Comparison of ENCODE assay signal across 8 cellular contexts in genomic region chr5:16934123-16934522, GRCh38. TPM values are rescaled to one million over a fixed set of nuclear protein-coding genes. Genes with fewer than 3 reads are reported as not detected.
DNase-seq lines count a peak whose midpoint lies in the region; ATAC-seq and TF ChIP-seq lines count a peak whose summit lies in the region.

No MANE protein-coding gene starts in this region.

- H3K79me2 ChIP-seq in DOHH2 (ENCODE audit: control insufficient read depth, low read length) (no peaks in the 10 kb centered on the region), PC-9 (ENCODE audit: low read depth) (peaks cover 67% of the 10 kb centered on the region)

- peak; percentile 77 for TF ChIP-seq CTCF in DOHH2 (IDR thresholded peaks at IDR 0.05; ENCODE audit: low read depth, low read length, poor library complexity, severe bottlenecking)
- peak; percentile 99 for TF ChIP-seq CTCF in PC-9 (conservative IDR thresholded peaks at IDR 0.05)
- peak; percentile 98 for TF ChIP-seq CTCF in cardiac fibroblast (IDR thresholded peaks at IDR 0.05; ENCODE audit: low read depth, low read length)
- TF ChIP-seq CTCF in right lobe of liver (IDR thresholded peaks at IDR 0.05), result peak; percentile 43 to 71 (median 60)
- TF ChIP-seq CTCF in suprapubic skin (IDR thresholded peaks at IDR 0.05), result peak; percentile 22 to 80

- no peak overlapping the region for H3K4me2 ChIP-seq in DOHH2 (ENCODE audit: low read length)
- peak overlapping the region; percentile 89 for H3K4me2 ChIP-seq in PC-9

- peak; percentile 69 to 92 for DNase-seq in PC-9
- peak; percentile 79 to 84 for DNase-seq in cardiac fibroblast (ENCODE audit: low read depth in 2 of 2)
- peak in 2 of 3 donors; percentile 52 to 55 for DNase-seq in right lobe of liver
- peak in 1 of 2 donors; percentile 73 for DNase-seq in suprapubic skin (ENCODE audit: low spot score in 2 of 2)
- no peak for DNase-seq in superior temporal gyrus (ENCODE audit: extremely low spot score)

- CTCF ChIA-PET in PC-9 (lab: Charles Lee), result interaction anchor here (0.5 to 3.5 kb wide), 5 partner anchors 38 to 256 kb away, joined by 3 to 35 read pairs (median 9); no protein-coding TSS in a partner anchor

- H3K4me1 ChIP-seq in DOHH2 (ENCODE audit: control insufficient read depth, low read length) (no peaks in the 10 kb centered on the region), PC-9 (replicated peaks; ENCODE audit: insufficient read depth) (peaks cover 37% of the 10 kb centered on the region), right lobe of liver (peaks cover 0 to 16% (median 0%) of the 10 kb centered on the region in 4 donors), suprapubic skin (peaks cover 45% of the 10 kb centered on the region)

- no peaks in the 10 kb centered on the region for H3K9me3 ChIP-seq in DOHH2 (ENCODE audit: control insufficient read depth, insufficient read depth, low read length)
- H3K9me3 ChIP-seq in PC-9 (ENCODE audit: insufficient read depth, low read depth), result no peaks in the 10 kb centered on the region
- H3K9me3 ChIP-seq in right lobe of liver, result no peaks in the 10 kb centered on the region
- no peaks in the 10 kb centered on the region for H3K9me3 ChIP-seq in suprapubic skin

- H3K27me3 ChIP-seq in DOHH2 (ENCODE audit: control insufficient read depth, low read length) (peaks cover 14% of the 10 kb centered on the region), PC-9 (ENCODE audit: insufficient read depth, low read depth) (no peaks in the 10 kb centered on the region), right lobe of liver (peaks cover 0 to 26% of the 10 kb centered on the region in 2 donors), suprapubic skin (peaks cover 3% of the 10 kb centered on the region)

- no peaks in the 10 kb centered on the region for H3F3A ChIP-seq in DOHH2 (ENCODE audit: control insufficient read depth, insufficient read depth)
- H3F3A ChIP-seq in PC-9 (ENCODE audit: insufficient read depth, low read depth), result peaks cover 16% of the 10 kb centered on the region

- ATAC-seq in GM19351 (IDR thresholded peaks at IDR 0.05; ENCODE audit: unreplicated experiment), result peak; percentile 48
- peak; percentile 66 for ATAC-seq in HG03442 (IDR thresholded peaks at IDR 0.05; ENCODE audit: unreplicated experiment)
- peak; percentile 24 to 53 (median 44) for ATAC-seq in right lobe of liver

- 4% methylated on average over 11 of the region's 11 CpGs for WGBS in right lobe of liver (ENCODE audit: insufficient coverage, low coverage, low lambda C conversion rate, missing lambda C conversion rate)
- 9% methylated on average over 11 of the region's 11 CpGs for WGBS in suprapubic skin

- no peak overlapping the region for H3K27ac ChIP-seq in DOHH2 (ENCODE audit: low read depth, low read length)
- H3K27ac ChIP-seq in PC-9, result 0 out of 2 replicates have a peak overlapping the region, but pooled peaks have one; percentile 7
- H3K27ac ChIP-seq in right lobe of liver, result no peak overlapping the region
- H3K27ac ChIP-seq in suprapubic skin, result no peak overlapping the region

- H3K9me2 ChIP-seq in DOHH2 (replicated peaks; ENCODE audit: control insufficient read depth, low read length), result no peaks in the 10 kb centered on the region
- H3K9me2 ChIP-seq in PC-9 (ENCODE audit: insufficient read depth), result no peaks in the 10 kb centered on the region

- TF ChIP-seq POLR2A in right lobe of liver (IDR thresholded peaks at IDR 0.05) (no peak), suprapubic skin (IDR thresholded peaks at IDR 0.05) (no peak)

- H4K20me1 ChIP-seq in DOHH2 (ENCODE audit: control insufficient read depth, insufficient read depth, low read depth, low read length) (no peaks in the 10 kb centered on the region), PC-9 (ENCODE audit: insufficient read depth) (peaks cover 6% of the 10 kb centered on the region; the same call in 1 of the 2 replicates)

- no peak for TF ChIP-seq EP300 in suprapubic skin (IDR thresholded peaks at IDR 0.05)

- no TSS peak for BruUV-seq in PC-9 (replicated peaks; lab: Mats Ljungman, UMichigan)

- H3K4me3 ChIP-seq in DOHH2 (ENCODE audit: low read length), result no peak overlapping the region
- peak overlapping the region; percentile 93 for H3K4me3 ChIP-seq in PC-9
- H3K4me3 ChIP-seq in cardiac fibroblast (replicated peaks in 1 of 2; ENCODE audit: low read depth in 2 of 2, low read length in 2 of 2), result peak overlapping the region; percentile 85 to 86
- peak overlapping the region; percentile 60 to 66 (median 61) for H3K4me3 ChIP-seq in right lobe of liver
- peak overlapping the region; percentile 92 for H3K4me3 ChIP-seq in suprapubic skin

- no peaks in the 10 kb centered on the region for H3K36me3 ChIP-seq in DOHH2 (ENCODE audit: control insufficient read depth, low read length)
- H3K36me3 ChIP-seq in PC-9 (ENCODE audit: low read depth), result no peaks in the 10 kb centered on the region
- no peaks in the 10 kb centered on the region for H3K36me3 ChIP-seq in right lobe of liver
- no peaks in the 10 kb centered on the region for H3K36me3 ChIP-seq in suprapubic skin

- POLR2A ChIA-PET in PC-9 (lab: Charles Lee; ENCODE audit: unreplicated experiment), result interaction anchor here (0.6 to 0.8 kb wide), 3 partner anchors 20 to 105 kb away, joined by 3 to 23 read pairs (median 7); no protein-coding TSS in a partner anchor

- 0 out of 2 replicates have a peak overlapping the region, but pooled peaks have one; percentile 1 for H2AFZ ChIP-seq in PC-9

- intact Hi-C loops in PC-9 (cut with micrococcal nuclease; ENCODE audit: unreplicated experiment), result loop anchor here (1.0 to 10.0 kb wide), 11 partner anchors 21 to 255 kb away; no protein-coding TSS in a partner anchor
- intact Hi-C loops in right lobe of liver (cut with DNase I), result no loop called here

RNA-seq across cellular contexts. Expression of gene MYO10, which starts 2.0 kb away (rescaled TPM):
- total RNA-seq in PC-9 (2021), result 92.8 and 116 TPM in 2 replicates
- total RNA-seq in right lobe of liver, result 10 to 100 TPM in 2 of 6 experiments, 1 to 10 TPM in 4; 3.9 to 13.1 (median 6.9) TPM
- 100 to 1,000 TPM in 1 of 4 donors, 10 to 100 TPM in 3; 37.7 to 109 (median 64.6) TPM for total RNA-seq in suprapubic skin
